ENCODE assay signal across 1 cellular context in genomic region chr17:40303009-40303657, GRCh38.
TF ChIP-seq lines count a peak whose summit lies in the region.

No MANE protein-coding gene starts in this region.

TF ChIP-seq in GM23338, 12 proteins besides CTCF, POLR2A, EP300 and RAD21 (continued from another document):
- TF ChIP-seq EZH2phosphoT487 (IDR thresholded peaks at IDR 0.05; ENCODE audit: unreplicated experiment) = no peak
